ENCODE assay signal across 8 cellular contexts in the genomic region with DNA sequence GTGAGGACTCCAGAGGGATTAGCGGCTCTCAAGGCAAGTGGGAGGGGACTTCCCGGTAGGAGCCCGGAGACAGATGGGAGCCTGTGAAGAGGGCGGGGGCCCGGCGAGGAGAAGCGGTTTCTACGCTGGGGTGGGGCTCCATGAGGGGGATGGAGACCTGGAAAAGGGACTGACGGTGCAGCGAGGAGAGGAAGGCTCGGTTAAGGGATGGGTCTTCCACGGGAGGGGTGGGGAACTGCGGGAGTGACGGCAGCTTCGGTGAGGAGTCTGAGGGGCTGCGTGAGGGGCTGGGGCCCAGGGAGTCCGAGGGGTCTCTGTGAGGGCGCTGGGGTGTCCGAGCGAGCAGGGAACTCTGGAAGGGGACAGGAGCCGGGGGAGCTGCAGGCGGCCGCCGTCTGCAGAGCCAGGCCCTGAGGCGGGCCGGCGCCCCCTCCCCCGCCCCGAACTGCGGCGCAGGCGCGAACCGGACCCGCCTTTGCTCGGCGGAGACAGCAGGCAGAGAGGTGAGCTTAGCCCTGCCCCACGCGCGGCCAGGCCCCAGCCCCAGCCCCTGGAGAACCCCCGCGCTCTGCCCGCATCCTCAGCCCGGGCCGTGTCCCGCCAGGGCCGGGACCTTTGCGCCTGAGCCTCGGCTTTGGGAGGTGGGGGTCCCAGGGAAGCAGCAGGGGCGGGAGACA. TPM values are rescaled to one million over a fixed set of nuclear protein-coding genes. Genes with fewer than 3 reads are reported as not detected.
DNase-seq lines count a peak whose midpoint lies in the region; ATAC-seq and TF ChIP-seq lines count a peak whose summit lies in the region.

A gene with protein sequence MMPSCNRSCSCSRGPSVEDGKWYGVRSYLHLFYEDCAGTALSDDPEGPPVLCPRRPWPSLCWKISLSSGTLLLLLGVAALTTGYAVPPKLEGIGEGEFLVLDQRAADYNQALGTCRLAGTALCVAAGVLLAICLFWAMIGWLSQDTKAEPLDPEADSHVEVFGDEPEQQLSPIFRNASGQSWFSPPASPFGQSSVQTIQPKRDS (plus strand): TSS at position 472 of the 677 bp plus-strand sequence. CDS start 2,533 bp downstream, outside the sequence.

- peak within 1 kb of the TSS; percentile 66 to 87 for H3K27ac Mint-ChIP-seq in activated naive CD4-positive, alpha-beta T cell treated with anti-CD3 and anti-CD28 coated beads, Interleukin-2, amount 50 U/mL, for 72 hours

- no peak for TF ChIP-seq RAD21 in neural cell (conservative IDR thresholded peaks at IDR 0.05)

- no peaks in the 10 kb centered on the region for H3K9me2 ChIP-seq in neural cell (ENCODE audit: insufficient read depth, low read length)

- no peaks in the 10 kb centered on the region for H3K36me3 ChIP-seq in neural cell (ENCODE audit: insufficient read depth, low read length)

- peak; percentile 93 for DNase-seq in GM03348 (ENCODE audit: low spot score)
- peak; percentile 48 to 77 for DNase-seq in NCI-H446 (lab: John Stamatoyannopoulos, UW)
- DNase-seq in activated naive CD4-positive, alpha-beta T cell treated with anti-CD3 and anti-CD28 coated beads, Interleukin-2, amount 50 U/mL, for 72 hours (ENCODE audit: low spot score in 2 of 2), result peak in 1 of 2 donors; percentile 55
- DNase-seq in germinal center (ENCODE audit: low spot score), result peak; percentile 77
- DNase-seq in stimulated activated naive CD4-positive, alpha-beta T cell treated with Interleukin-2 at 50 U/mL for 16 hours (lab: John Stamatoyannopoulos, UW), result no peak

- no peak for TF ChIP-seq CTCF in neural cell (IDR thresholded peaks at IDR 0.05; ENCODE audit: poor library complexity, severe bottlenecking)

- H3K27me3 ChIP-seq in neural cell (ENCODE audit: insufficient read depth, low read depth, low read length), result no peaks in the 10 kb centered on the region

- no peaks in the 10 kb centered on the region for H3F3A ChIP-seq in neural cell (ENCODE audit: insufficient read depth, low read length, poor library complexity, severe bottlenecking)

- H3K4me3 ChIP-seq in neural cell (ENCODE audit: low read length), result peak within 1 kb of the TSS; percentile 84

- no peaks in the 10 kb centered on the region for H4K20me1 ChIP-seq in neural cell (ENCODE audit: insufficient read depth)

- peaks cover 4 to 6% of the 10 kb centered on the region in 2 donors for H3K9me3 Mint-ChIP-seq in activated naive CD4-positive, alpha-beta T cell treated with anti-CD3 and anti-CD28 coated beads, Interleukin-2, amount 50 U/mL, for 72 hours

- peak within 1 kb of the TSS; percentile 97 for H3K9ac ChIP-seq in neural cell (ENCODE audit: low read length)

- TF ChIP-seq EP300 in neural cell (conservative IDR thresholded peaks at IDR 0.05; ENCODE audit: poor library complexity, severe bottlenecking), result no peak

- peak within 1 kb of the TSS; percentile 87 for H3K4me2 ChIP-seq in neural cell (ENCODE audit: low read length)

- H2AFZ ChIP-seq in neural cell (ENCODE audit: low read depth, low read length), result peak within 1 kb of the TSS; percentile 80

- ATAC-seq in HG02610 (IDR thresholded peaks at IDR 0.05; ENCODE audit: unreplicated experiment) (peak; percentile 18), GM19324 (IDR thresholded peaks at IDR 0.05; ENCODE audit: low FRiP score, unreplicated experiment) (no peak)
- peak; percentile 58 to 64 for ATAC-seq in activated naive CD4-positive, alpha-beta T cell treated with anti-CD3 and anti-CD28 coated beads, Interleukin-2, amount 50 U/mL, for 72 hours

- no peaks in the 10 kb centered on the region for H3K9me3 ChIP-seq in neural cell (ENCODE audit: low read length)

- peak within 1 kb of the TSS; percentile 98 for H3K27ac ChIP-seq in neural cell (ENCODE audit: low read length)

- H3K79me2 ChIP-seq in neural cell (replicated peaks; ENCODE audit: insufficient read depth, low read length), result peaks cover 13% of the 10 kb centered on the region

- H3K36me3 Mint-ChIP-seq in activated naive CD4-positive, alpha-beta T cell treated with anti-CD3 and anti-CD28 coated beads, Interleukin-2, amount 50 U/mL, for 72 hours, result peaks cover 6 to 13% of the 10 kb centered on the region in 2 donors

TF ChIP-seq in neural cell, 6 proteins besides CTCF, POLR2A, EP300 and RAD21:
- TF ChIP-seq MXI1 (conservative IDR thresholded peaks at IDR 0.05; ENCODE audit: poor library complexity, severe bottlenecking) (peak; percentile 30), POLR2AphosphoS5 (IDR thresholded peaks at IDR 0.05) (peak; percentile 89), SMC3 (conservative IDR thresholded peaks at IDR 0.05; ENCODE audit: poor library complexity) (no peak), TAF1 (IDR thresholded peaks at IDR 0.05; ENCODE audit: low read depth) (peak; percentile 46), EZH2 (IDR thresholded peaks at IDR 0.05; ENCODE audit: borderline replicate concordance, insufficient read depth, low read length, poor library complexity, severe bottlenecking) (no peak)
- TF ChIP-seq, protein P1, sequence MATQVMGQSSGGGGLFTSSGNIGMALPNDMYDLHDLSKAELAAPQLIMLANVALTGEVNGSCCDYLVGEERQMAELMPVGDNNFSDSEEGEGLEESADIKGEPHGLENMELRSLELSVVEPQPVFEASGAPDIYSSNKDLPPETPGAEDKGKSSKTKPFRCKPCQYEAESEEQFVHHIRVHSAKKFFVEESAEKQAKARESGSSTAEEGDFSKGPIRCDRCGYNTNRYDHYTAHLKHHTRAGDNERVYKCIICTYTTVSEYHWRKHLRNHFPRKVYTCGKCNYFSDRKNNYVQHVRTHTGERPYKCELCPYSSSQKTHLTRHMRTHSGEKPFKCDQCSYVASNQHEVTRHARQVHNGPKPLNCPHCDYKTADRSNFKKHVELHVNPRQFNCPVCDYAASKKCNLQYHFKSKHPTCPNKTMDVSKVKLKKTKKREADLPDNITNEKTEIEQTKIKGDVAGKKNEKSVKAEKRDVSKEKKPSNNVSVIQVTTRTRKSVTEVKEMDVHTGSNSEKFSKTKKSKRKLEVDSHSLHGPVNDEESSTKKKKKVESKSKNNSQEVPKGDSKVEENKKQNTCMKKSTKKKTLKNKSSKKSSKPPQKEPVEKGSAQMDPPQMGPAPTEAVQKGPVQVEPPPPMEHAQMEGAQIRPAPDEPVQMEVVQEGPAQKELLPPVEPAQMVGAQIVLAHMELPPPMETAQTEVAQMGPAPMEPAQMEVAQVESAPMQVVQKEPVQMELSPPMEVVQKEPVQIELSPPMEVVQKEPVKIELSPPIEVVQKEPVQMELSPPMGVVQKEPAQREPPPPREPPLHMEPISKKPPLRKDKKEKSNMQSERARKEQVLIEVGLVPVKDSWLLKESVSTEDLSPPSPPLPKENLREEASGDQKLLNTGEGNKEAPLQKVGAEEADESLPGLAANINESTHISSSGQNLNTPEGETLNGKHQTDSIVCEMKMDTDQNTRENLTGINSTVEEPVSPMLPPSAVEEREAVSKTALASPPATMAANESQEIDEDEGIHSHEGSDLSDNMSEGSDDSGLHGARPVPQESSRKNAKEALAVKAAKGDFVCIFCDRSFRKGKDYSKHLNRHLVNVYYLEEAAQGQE (IDR thresholded peaks at IDR 0.05; ENCODE audit: borderline replicate concordance), result no peak

RNA-seq across cellular contexts. Expression of the gene that starts here (rescaled TPM):
- total RNA-seq in activated naive CD4-positive, alpha-beta T cell treated with anti-CD3 and anti-CD28 coated beads, Interleukin-2, amount 50 U/mL, for 72 hours, result 1 to 10 TPM; 4.2 to 8.5 TPM
- 19.6 and 43.1 TPM in 2 replicates for polyA plus RNA-seq in neural cell
- polyA minus RNA-seq in neural cell, result 29.2 and 30.7 TPM in 2 replicates
